ENCODE assay signal across 1 cellular context in genomic region chr18:75161629-75162028, GRCh38.
TF ChIP-seq lines count a peak whose summit lies in the region.

No MANE protein-coding gene starts in this region.

TF ChIP-seq in GM23338, 12 proteins besides CTCF, POLR2A, EP300 and RAD21 (continued from another document):
- no peak for TF ChIP-seq ZNF462 (CRISPR knock-in tag; IDR thresholded peaks at IDR 0.05)
